In genomic region chr14:54509546-54510501, GRCh38 we compare ENCODE assay signal across 1 cellular context.
TF ChIP-seq lines count a peak whose summit lies in the region.

CGRRF1 (plus strand) TSS chr14:54509906; CDS start chr14:54509960, 54 bp downstream.

TF ChIP-seq in HepG2, 621 proteins besides CTCF, POLR2A, EP300 and RAD21 (continued from another document and continues in another):
- no peak for TF ChIP-seq PHF5A (CRISPR knock-in tag; IDR thresholded peaks at IDR 0.05; ENCODE audit: low read depth, unreplicated experiment)
- TF ChIP-seq, protein P1, sequence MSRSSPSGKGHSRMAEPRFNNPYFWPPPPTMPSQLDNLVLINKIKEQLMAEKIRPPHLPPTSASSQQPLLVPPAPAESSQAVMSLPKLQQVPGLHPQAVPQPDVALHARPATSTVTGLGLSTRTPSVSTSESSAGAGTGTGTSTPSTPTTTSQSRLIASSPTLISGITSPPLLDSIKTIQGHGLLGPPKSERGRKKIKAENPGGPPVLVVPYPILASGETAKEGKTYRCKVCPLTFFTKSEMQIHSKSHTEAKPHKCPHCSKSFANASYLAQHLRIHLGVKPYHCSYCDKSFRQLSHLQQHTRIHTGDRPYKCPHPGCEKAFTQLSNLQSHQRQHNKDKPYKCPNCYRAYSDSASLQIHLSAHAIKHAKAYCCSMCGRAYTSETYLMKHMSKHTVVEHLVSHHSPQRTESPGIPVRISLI (CRISPR knock-in tag; IDR thresholded peaks at IDR 0.05; ENCODE audit: borderline replicate concordance) = peak; percentile 40; the same call in 1 of the 2 replicates
- peak; percentile 19; the same call in 1 of the 2 replicates for TF ChIP-seq IRX3 (CRISPR knock-in tag; IDR thresholded peaks at IDR 0.05; ENCODE audit: borderline replicate concordance, low read depth)
- peak; percentile 81 for TF ChIP-seq ZNF781 (CRISPR knock-in tag; IDR thresholded peaks at IDR 0.05; ENCODE audit: borderline replicate concordance, not compliant biosample characterization)
- TF ChIP-seq REL (CRISPR knock-in tag; conservative IDR thresholded peaks at IDR 0.05) = no peak
- TF ChIP-seq ZNF350 (CRISPR knock-in tag; IDR thresholded peaks at IDR 0.05; ENCODE audit: borderline replicate concordance, low read depth) = peak; percentile 90
- no peak for TF ChIP-seq MLLT10 (CRISPR knock-in tag; IDR thresholded peaks at IDR 0.05)
- no peak; the same call in none of the 2 replicates for TF ChIP-seq ZNF605 (CRISPR knock-in tag; IDR thresholded peaks at IDR 0.05)
- no peak for TF ChIP-seq IRF1 (CRISPR knock-in tag; IDR thresholded peaks at IDR 0.05; ENCODE audit: low read depth)
- TF ChIP-seq ZSCAN31 (CRISPR knock-in tag; IDR thresholded peaks at IDR 0.05; ENCODE audit: low read depth) = peak; percentile 80
- TF ChIP-seq ZNF672 (CRISPR knock-in tag; IDR thresholded peaks at IDR 0.05) = no peak
- peak; percentile 23; the same call in 1 of the 2 replicates for TF ChIP-seq HMG20A (CRISPR knock-in tag; IDR thresholded peaks at IDR 0.05; ENCODE audit: borderline replicate concordance)
- TF ChIP-seq CREB1 (IDR thresholded peaks at IDR 0.05) = peak; percentile 46
- TF ChIP-seq CREB1 (CRISPR knock-in tag; IDR thresholded peaks at IDR 0.05) = peak; percentile 58; the same call in 1 of the 2 replicates
- peak; percentile 79; the same call in 1 of the 3 replicates for TF ChIP-seq MXI1 (IDR thresholded peaks at IDR 0.05; ENCODE audit: borderline replicate concordance, low read depth, low read length)
- TF ChIP-seq ARID2 (CRISPR knock-in tag; IDR thresholded peaks at IDR 0.05; ENCODE audit: borderline replicate concordance) = no peak
- peak; percentile 75 for TF ChIP-seq YY1 (IDR thresholded peaks at IDR 0.05; ENCODE audit: insufficient read depth, insufficient replicate concordance, low read depth, low read length)
- no peak for TF ChIP-seq ESRRA (CRISPR knock-in tag; IDR thresholded peaks at IDR 0.05; ENCODE audit: low read depth)
- no peak for TF ChIP-seq NR2F1 (CRISPR knock-in tag; IDR thresholded peaks at IDR 0.05)
- TF ChIP-seq, protein P2, sequence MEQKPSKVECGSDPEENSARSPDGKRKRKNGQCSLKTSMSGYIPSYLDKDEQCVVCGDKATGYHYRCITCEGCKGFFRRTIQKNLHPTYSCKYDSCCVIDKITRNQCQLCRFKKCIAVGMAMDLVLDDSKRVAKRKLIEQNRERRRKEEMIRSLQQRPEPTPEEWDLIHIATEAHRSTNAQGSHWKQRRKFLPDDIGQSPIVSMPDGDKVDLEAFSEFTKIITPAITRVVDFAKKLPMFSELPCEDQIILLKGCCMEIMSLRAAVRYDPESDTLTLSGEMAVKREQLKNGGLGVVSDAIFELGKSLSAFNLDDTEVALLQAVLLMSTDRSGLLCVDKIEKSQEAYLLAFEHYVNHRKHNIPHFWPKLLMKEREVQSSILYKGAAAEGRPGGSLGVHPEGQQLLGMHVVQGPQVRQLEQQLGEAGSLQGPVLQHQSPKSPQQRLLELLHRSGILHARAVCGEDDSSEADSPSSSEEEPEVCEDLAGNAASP (CRISPR knock-in tag; IDR thresholded peaks at IDR 0.05; ENCODE audit: borderline replicate concordance) = peak; percentile 66; the same call in 1 of the 2 replicates
- TF ChIP-seq FIP1L1 (IDR thresholded peaks at IDR 0.05; ENCODE audit: borderline replicate concordance, insufficient read depth, low read depth, low read length) = no peak
- TF ChIP-seq, protein P3, sequence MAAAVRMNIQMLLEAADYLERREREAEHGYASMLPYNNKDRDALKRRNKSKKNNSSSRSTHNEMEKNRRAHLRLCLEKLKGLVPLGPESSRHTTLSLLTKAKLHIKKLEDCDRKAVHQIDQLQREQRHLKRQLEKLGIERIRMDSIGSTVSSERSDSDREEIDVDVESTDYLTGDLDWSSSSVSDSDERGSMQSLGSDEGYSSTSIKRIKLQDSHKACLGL (CRISPR knock-in tag; IDR thresholded peaks at IDR 0.05) = no peak
- TF ChIP-seq CEBPB (IDR thresholded peaks at IDR 0.05; ENCODE audit: borderline replicate concordance, low read depth, low read length) = no peak
- peak; percentile 77; the same call in 1 of the 2 replicates for TF ChIP-seq ZNF607 (CRISPR knock-in tag; IDR thresholded peaks at IDR 0.05; ENCODE audit: borderline replicate concordance)
- TF ChIP-seq MATR3 (CRISPR knock-in tag; IDR thresholded peaks at IDR 0.05) = no peak
- 0 out of 2 replicates have a peak, but pooled peaks have one; percentile 22 for TF ChIP-seq ZMYM2 (CRISPR knock-in tag; IDR thresholded peaks at IDR 0.05)
- TF ChIP-seq, protein P4, sequence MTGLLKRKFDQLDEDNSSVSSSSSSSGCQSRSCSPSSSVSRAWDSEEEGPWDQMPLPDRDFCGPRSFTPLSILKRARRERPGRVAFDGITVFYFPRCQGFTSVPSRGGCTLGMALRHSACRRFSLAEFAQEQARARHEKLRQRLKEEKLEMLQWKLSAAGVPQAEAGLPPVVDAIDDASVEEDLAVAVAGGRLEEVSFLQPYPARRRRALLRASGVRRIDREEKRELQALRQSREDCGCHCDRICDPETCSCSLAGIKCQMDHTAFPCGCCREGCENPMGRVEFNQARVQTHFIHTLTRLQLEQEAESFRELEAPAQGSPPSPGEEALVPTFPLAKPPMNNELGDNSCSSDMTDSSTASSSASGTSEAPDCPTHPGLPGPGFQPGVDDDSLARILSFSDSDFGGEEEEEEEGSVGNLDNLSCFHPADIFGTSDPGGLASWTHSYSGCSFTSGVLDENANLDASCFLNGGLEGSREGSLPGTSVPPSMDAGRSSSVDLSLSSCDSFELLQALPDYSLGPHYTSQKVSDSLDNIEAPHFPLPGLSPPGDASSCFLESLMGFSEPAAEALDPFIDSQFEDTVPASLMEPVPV (CRISPR knock-in tag; IDR thresholded peaks at IDR 0.05) = peak; percentile 73
- no peak for TF ChIP-seq ZNF296 (CRISPR knock-in tag; conservative IDR thresholded peaks at IDR 0.05)
- peak; percentile 56; the same call in 1 of the 2 replicates for TF ChIP-seq NFE2L1 (CRISPR knock-in tag; IDR thresholded peaks at IDR 0.05; ENCODE audit: borderline replicate concordance)
- TF ChIP-seq, protein P5, sequence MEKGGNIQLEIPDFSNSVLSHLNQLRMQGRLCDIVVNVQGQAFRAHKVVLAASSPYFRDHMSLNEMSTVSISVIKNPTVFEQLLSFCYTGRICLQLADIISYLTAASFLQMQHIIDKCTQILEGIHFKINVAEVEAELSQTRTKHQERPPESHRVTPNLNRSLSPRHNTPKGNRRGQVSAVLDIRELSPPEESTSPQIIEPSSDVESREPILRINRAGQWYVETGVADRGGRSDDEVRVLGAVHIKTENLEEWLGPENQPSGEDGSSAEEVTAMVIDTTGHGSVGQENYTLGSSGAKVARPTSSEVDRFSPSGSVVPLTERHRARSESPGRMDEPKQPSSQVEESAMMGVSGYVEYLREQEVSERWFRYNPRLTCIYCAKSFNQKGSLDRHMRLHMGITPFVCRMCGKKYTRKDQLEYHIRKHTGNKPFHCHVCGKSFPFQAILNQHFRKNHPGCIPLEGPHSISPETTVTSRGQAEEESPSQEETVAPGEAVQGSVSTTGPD (CRISPR knock-in tag; IDR thresholded peaks at IDR 0.05) = no peak
- TF ChIP-seq XBP1 (CRISPR knock-in tag; IDR thresholded peaks at IDR 0.05) = no peak
- no peak for TF ChIP-seq ZNF17 (CRISPR knock-in tag; IDR thresholded peaks at IDR 0.05)
- no peak for TF ChIP-seq ZNF543 (CRISPR knock-in tag; IDR thresholded peaks at IDR 0.05)
- TF ChIP-seq MAZ (IDR thresholded peaks at IDR 0.05; ENCODE audit: borderline replicate concordance, low read depth, low read length) = peak; percentile 74
- TF ChIP-seq MAZ (CRISPR knock-in tag; IDR thresholded peaks at IDR 0.05; ENCODE audit: low read depth) = peak; percentile 88
- peak; percentile 94 for TF ChIP-seq SALL1 (CRISPR knock-in tag; IDR thresholded peaks at IDR 0.05)
- TF ChIP-seq PBX2 (CRISPR knock-in tag; IDR thresholded peaks at IDR 0.05) = peak; percentile 74
- no peak for TF ChIP-seq KDM4B (CRISPR knock-in tag; IDR thresholded peaks at IDR 0.05)
- no peak for TF ChIP-seq ZUFSP (CRISPR knock-in tag; IDR thresholded peaks at IDR 0.05; ENCODE audit: borderline replicate concordance)
- no peak for TF ChIP-seq ATF6 (CRISPR knock-in tag; conservative IDR thresholded peaks at IDR 0.05)
- no peak; the same call in 1 of the 2 replicates for TF ChIP-seq ZIK1 (CRISPR knock-in tag; IDR thresholded peaks at IDR 0.05; ENCODE audit: borderline replicate concordance, low read depth)
- no peak for TF ChIP-seq NFRKB (IDR thresholded peaks at IDR 0.05)
- TF ChIP-seq HNRNPL (IDR thresholded peaks at IDR 0.05; ENCODE audit: low read depth, low read length) = 0 out of 2 replicates have a peak, but pooled peaks have one; percentile 52
- TF ChIP-seq ZNF772 (CRISPR knock-in tag; IDR thresholded peaks at IDR 0.05) = peak; percentile 77; the same call in 1 of the 2 replicates
- no peak for TF ChIP-seq ZNF879 (CRISPR knock-in tag; IDR thresholded peaks at IDR 0.05)
- no peak for TF ChIP-seq ATRX (CRISPR knock-in tag; IDR thresholded peaks at IDR 0.05; ENCODE audit: borderline replicate concordance)
- TF ChIP-seq, protein P6, sequence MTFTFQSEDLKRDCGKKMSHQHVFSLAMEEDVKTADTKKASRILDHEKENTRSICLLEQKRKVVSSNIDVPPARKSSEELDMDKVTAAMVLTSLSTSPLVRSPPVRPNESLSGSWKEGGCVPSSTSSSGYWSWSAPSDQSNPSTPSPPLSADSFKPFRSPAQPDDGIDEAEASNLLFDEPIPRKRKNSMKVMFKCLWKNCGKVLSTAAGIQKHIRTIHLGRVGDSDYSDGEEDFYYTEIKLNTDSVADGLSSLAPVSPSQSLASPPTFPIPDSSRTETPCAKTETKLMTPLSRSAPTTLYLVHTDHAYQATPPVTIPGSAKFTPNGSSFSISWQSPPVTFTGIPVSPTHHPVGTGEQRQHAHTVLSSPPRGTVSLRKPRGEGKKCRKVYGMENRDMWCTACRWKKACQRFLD (CRISPR knock-in tag; IDR thresholded peaks at IDR 0.05; ENCODE audit: borderline replicate concordance) = 0 out of 2 replicates have a peak, but pooled peaks have one; percentile 53
- TF ChIP-seq ZBTB42 (CRISPR knock-in tag; IDR thresholded peaks at IDR 0.05) = 0 out of 2 replicates have a peak, but pooled peaks have one; percentile 34
- TF ChIP-seq DR1 (CRISPR knock-in tag; IDR thresholded peaks at IDR 0.05) = no peak
- no peak for TF ChIP-seq KLF15 (CRISPR knock-in tag; IDR thresholded peaks at IDR 0.05; ENCODE audit: borderline replicate concordance)
- TF ChIP-seq GPBP1L1 (CRISPR knock-in tag; IDR thresholded peaks at IDR 0.05) = no peak
- TF ChIP-seq CCAR2 (optimal IDR thresholded peaks at IDR 0.05; ENCODE audit: low read depth, low read length) = peak; percentile 79
- TF ChIP-seq HIVEP1 (CRISPR knock-in tag; IDR thresholded peaks at IDR 0.05) = 0 out of 2 replicates have a peak, but pooled peaks have one; percentile 38
- no peak for TF ChIP-seq ZNF235 (CRISPR knock-in tag; IDR thresholded peaks at IDR 0.05; ENCODE audit: borderline replicate concordance)
